Comparison of ENCODE assay signal across 1 cellular context in genomic region chr5:32709789-32710334, GRCh38.
TF ChIP-seq lines count a peak whose summit lies in the region.

No MANE protein-coding gene starts in this region.

TF ChIP-seq in HEK293, 187 proteins besides CTCF, POLR2A, EP300 and RAD21 (continued from another document):
- TF ChIP-seq PRDM10 (tag by site-specific recombination; IDR thresholded peaks at IDR 0.05) (0 out of 2 replicates have a peak, but pooled peaks have one; percentile 11), ZNF280D (tag by site-specific recombination; IDR thresholded peaks at IDR 0.05) (0 out of 2 replicates have a peak, but pooled peaks have one; percentile 5), ZNF654 (tag by site-specific recombination; IDR thresholded peaks at IDR 0.05; ENCODE audit: low read depth) (peak; percentile 44), ZNF555 (tag by site-specific recombination; conservative IDR thresholded peaks at IDR 0.05) (no peak)
